ENCODE assay signal across 20 cellular contexts in the genomic region with DNA sequence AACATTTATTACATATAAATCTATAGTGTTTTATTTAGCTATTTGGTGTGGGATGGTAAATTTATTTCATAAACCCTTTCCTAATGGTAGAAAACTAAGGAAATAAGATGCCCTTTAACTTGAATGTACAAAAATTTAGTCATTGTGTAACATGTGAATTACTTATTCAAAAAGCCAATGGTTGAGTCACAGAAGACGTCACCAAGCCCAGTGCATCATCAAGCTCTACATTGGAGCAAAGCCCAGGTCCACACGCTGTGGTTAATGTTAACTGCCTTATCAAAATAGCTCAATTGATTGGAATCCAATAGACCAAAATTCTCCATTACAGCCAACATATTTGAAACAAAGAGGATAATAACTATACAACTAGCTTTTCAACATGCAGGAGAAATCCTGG.
DNase-seq lines count a peak whose midpoint lies in the region; ATAC-seq and TF ChIP-seq lines count a peak whose summit lies in the region.
"Had no signal": no experiment of that assay in that cellular context is flagged by ENCODE, and none has a peak within 500 bp of the region (broad histone marks: within the 10 kb centered on the region; RNA-seq: fewer than 3 reads in every experiment).

No MANE protein-coding gene starts in this region.

- no peak overlapping the region for H3K4me3 ChIP-seq in epithelial cell of esophagus (ENCODE audit: low read length)
- H3K4me3 ChIP-seq: ovary, upper lobe of right lung had no signal

- TF ChIP-seq CTCF in epithelial cell of esophagus (IDR thresholded peaks at IDR 0.05; ENCODE audit: insufficient read depth, low read depth, low read length, missing control alignments), result no peak

- DNase-seq in COLO829 (ENCODE audit: low spot score) (peak; percentile 74), NCI-H460 (ENCODE audit: extremely low read depth, low read depth) (peak; percentile 85), epithelial cell of esophagus (ENCODE audit: low read depth) (peak; percentile 17), non-pigmented ciliary epithelial cell (ENCODE audit: low read depth) (peak; percentile 43), SW480 (ENCODE audit: low spot score) (no peak), NCI-H82 treated with DMSO at 0.1 percent for 48 hours (lab: John Stamatoyannopoulos, UW; ENCODE audit: unreplicated experiment) (no peak), NCI-H69 (lab: John Stamatoyannopoulos, UW) (no peak)
- DNase-seq: activated B cell treated with CpG ODN at 0.5 μM for 24 hours; activated effector memory CD4-positive, alpha-beta T cell treated with anti-CD3 and anti-CD28 coated beads, Interleukin-2, amount 50 U/mL, for 16 hours; effector CD4-positive, alpha-beta T cell; glutamatergic neuron; KBM-7; kidney glomerular epithelial cell; NCI-H1436 treated with DMSO at 0.1 percent for 48 hours; NCI-H2227 treated with DMSO at 0.1 percent for 48 hours; ovary; small intestine; stimulated activated naive CD4-positive, alpha-beta T cell; upper lobe of right lung had no signal

- ATAC-seq in HG03565 (IDR thresholded peaks at IDR 0.05; ENCODE audit: unreplicated experiment), result no peak
- ATAC-seq: upper lobe of right lung had no signal

Comparison
In these comparisons a context has a peak if more than half of its experiments do, and no peak if none do; other contexts are left out.
1. DNase-seq: peak in COLO829 (single experiment), NCI-H460 (single experiment), epithelial cell of esophagus (single experiment) and non-pigmented ciliary epithelial cell (single experiment); none in SW480 (single experiment), NCI-H82 treated with DMSO at 0.1 percent for 48 hours (single experiment) and NCI-H69 (single experiment).